8 cellular contexts compared by ENCODE assay signal in genomic region chr1:39871043-39871442, GRCh38. TPM values are rescaled to one million over a fixed set of nuclear protein-coding genes. Genes with fewer than 3 reads are reported as not detected.
DNase-seq lines count a peak whose midpoint lies in the region; ATAC-seq, FAIRE-seq and TF ChIP-seq lines count a peak whose summit lies in the region.
"Not testable (repeated sequence)": the region's sequence is repeated elsewhere in the genome, so short reads cannot be mapped to it uniquely, and the experiment has no call there.
"Had no signal": no experiment of that assay in that cellular context is flagged by ENCODE, and none has a peak within 500 bp of the region (broad histone marks: within the 10 kb centered on the region; RNA-seq: fewer than 3 reads in every experiment).

No MANE protein-coding gene starts in this region.

- not testable (repeated sequence) for TF ChIP-seq POLR2A in K562 (conservative IDR thresholded peaks at IDR 0.05)

- H3K9ac ChIP-seq in K562 (ENCODE audit: insufficient read depth in 1 of 2, low read depth in 2 of 2, low read length in 2 of 2); endodermal cell (ENCODE audit: extremely low read depth, low read length, poor library complexity, severe bottlenecking); trophoblast cell (ENCODE audit: low read length): not testable (repeated sequence)

- peaks cover 38% of the 10 kb centered on the region for H3K4me1 Mint-ChIP-seq in central memory CD8-positive, alpha-beta T cell
- peaks cover 13% of the 10 kb centered on the region for H3K4me1 Mint-ChIP-seq in endodermal cell

- not testable (repeated sequence) for H3K4me1 ChIP-seq in HEK293 (ENCODE audit: control insufficient read depth, insufficient read depth, low read length); K562 (replicated peaks in 1 of 2; ENCODE audit: control insufficient read depth in 2 of 2, insufficient read depth in 2 of 2, low read length in 2 of 2); endodermal cell (ENCODE audit: control insufficient read depth, insufficient read depth, low read length); trophoblast cell (ENCODE audit: control insufficient read depth in 1 of 2, insufficient read depth in 2 of 2, low read length in 2 of 2)

- TF ChIP-seq CTCF in HEK293 (tag by site-specific recombination; IDR thresholded peaks at IDR 0.05); K562 (IDR thresholded peaks at IDR 0.05 in 2 of 3, conservative IDR thresholded peaks at IDR 0.05 in 1 of 3; ENCODE audit: insufficient read depth in 2 of 3, low read depth in 1 of 3, low read length in 3 of 3); endodermal cell (conservative IDR thresholded peaks at IDR 0.05): not testable (repeated sequence)

- not testable (repeated sequence) for TF ChIP-seq EP300 in K562 (IDR thresholded peaks at IDR 0.05; ENCODE audit: low read length)

- not testable (repeated sequence) for TF ChIP-seq RAD21 in K562 (CRISPR knock-in tag; conservative IDR thresholded peaks at IDR 0.05 in 1 of 2, IDR thresholded peaks at IDR 0.05 in 1 of 2)

- not testable (repeated sequence) for H3K27ac ChIP-seq in HEK293 (ENCODE audit: extremely low read depth, low read depth, low read length); K562 (ENCODE audit: extremely low read depth, low read depth, low read length); endodermal cell (ENCODE audit: low read depth, low read length); trophoblast cell (ENCODE audit: low read depth, low read length)

- WGBS in K562 (ENCODE audit: insufficient coverage, low coverage, missing lambda C conversion rate), result 93% methylated on average over 12 of the region's 12 CpGs
- 92 to 96% methylated on average over 12 of the region's 12 CpGs for WGBS in endodermal cell (ENCODE audit: insufficient coverage in 1 of 2, insufficient read length in 1 of 2), 2 experiments
- WGBS in trophoblast cell (ENCODE audit: extremely low coverage, insufficient coverage, insufficient read length), result no CpG with 5 or more reads among the region's 12 CpGs

- peaks cover 87% of the 10 kb centered on the region for H3K79me2 ChIP-seq in K562 (ENCODE audit: control insufficient read depth, insufficient read depth, low read length)
- H3K79me2 ChIP-seq in trophoblast cell (ENCODE audit: control insufficient read depth, insufficient read depth, low read length, poor library complexity), result not testable (repeated sequence)

- H2BK120ac ChIP-seq in trophoblast cell (ENCODE audit: insufficient read depth, low read length, poor library complexity), result not testable (repeated sequence)

- not testable (repeated sequence) for H2BK5ac ChIP-seq in trophoblast cell (ENCODE audit: low read depth, low read length, poor library complexity)

- H3K4ac ChIP-seq in trophoblast cell (ENCODE audit: low read depth, low read length), result peak overlapping the region; percentile 64

- not testable (repeated sequence) for H3K4me2 ChIP-seq in K562 (ENCODE audit: insufficient read depth, low read length); trophoblast cell (ENCODE audit: low read length)

- H3K23ac ChIP-seq in trophoblast cell (ENCODE audit: low read length), result not testable (repeated sequence)

- H3K18ac ChIP-seq in trophoblast cell (ENCODE audit: low read length), result not testable (repeated sequence)

- not testable (repeated sequence) for BruUV-seq in K562 (replicated peaks; lab: Mats Ljungman, UMichigan)

- FAIRE-seq in K562 (lab: Jason Lieb, UNC), result not testable (repeated sequence)

- not testable (repeated sequence) for ATAC-seq in K562; central memory CD8-positive, alpha-beta T cell (replicated peaks; ENCODE audit: extremely low read depth, poor library complexity, severe bottlenecking)

- H3K4me3 ChIP-seq in HEK293 (ENCODE audit: low read depth, low read length); K562; trophoblast cell (ENCODE audit: low read depth, low read length): not testable (repeated sequence)
- H3K4me3 ChIP-seq in endodermal cell (ENCODE audit: low read length), result peak overlapping the region; percentile 48

- not testable (repeated sequence) for H3K14ac ChIP-seq in trophoblast cell (ENCODE audit: low read length)

- CTCF ChIA-PET in HEK293 (lab: Yijun Ruan, JAX), result interaction anchor here (0.6 kb wide), 1 partner anchor 114 kb away, joined by 3 read pairs; no protein-coding TSS in a partner anchor
- CTCF ChIA-PET in K562 (lab: Yijun Ruan, JAX; ENCODE audit: low intra/inter-chr PET ratio), result not testable (repeated sequence)

- H4K8ac ChIP-seq in trophoblast cell (ENCODE audit: low read depth, low read length), result not testable (repeated sequence)

- not testable (repeated sequence) for H2BK12ac ChIP-seq in trophoblast cell (ENCODE audit: low read length)

- POLR2A ChIA-PET in HEK293 (lab: Yijun Ruan, JAX), result interaction anchor here (1.2 kb wide), 1 partner anchor 25 kb away, joined by 4 read pairs; no protein-coding TSS in a partner anchor
- POLR2A ChIA-PET in K562 (lab: Yijun Ruan, JAX), result interaction anchor here (0.6 to 1.3 kb wide), 3 partner anchors 9 to 189 kb away, joined by 3 to 4 read pairs (median 4); no protein-coding TSS in a partner anchor

- intact Hi-C loops in K562 (cut with micrococcal nuclease), result not testable (repeated sequence)

- not testable (repeated sequence) for H3K4me3 Mint-ChIP-seq in central memory CD8-positive, alpha-beta T cell; endodermal cell

- peak overlapping the region; percentile 56 for H3K27ac Mint-ChIP-seq in central memory CD8-positive, alpha-beta T cell (ENCODE audit: low read depth)
- H3K27ac Mint-ChIP-seq in endodermal cell, result not testable (repeated sequence)

- not testable (repeated sequence) for H2AK5ac ChIP-seq in trophoblast cell (ENCODE audit: low read length)

- DNase-seq in K562 (ENCODE audit: extremely low read depth in 1 of 4, low spot score in 3 of 4); central memory CD8-positive, alpha-beta T cell (ENCODE audit: low spot score in 2 of 2); endodermal cell; trophoblast cell: not testable (repeated sequence)

- not testable (repeated sequence) for H3K9me3 ChIP-seq in HEK293 (ENCODE audit: control insufficient read depth, insufficient read depth, low read depth, low read length); K562 (replicated peaks; ENCODE audit: control insufficient read depth, insufficient read depth, low read depth, low read length); trophoblast cell (ENCODE audit: insufficient read depth, low read depth, low read length)
- H3K9me3 ChIP-seq in endodermal cell (ENCODE audit: control insufficient read depth, low read length), result peaks cover 30% of the 10 kb centered on the region

- not testable (repeated sequence) for H4K91ac ChIP-seq in trophoblast cell (ENCODE audit: low read depth, low read length)

- not testable (repeated sequence) for H3K9me3 Mint-ChIP-seq in central memory CD8-positive, alpha-beta T cell
- peaks cover 34% of the 10 kb centered on the region for H3K9me3 Mint-ChIP-seq in endodermal cell

- peaks cover 4 to 11% of the 10 kb centered on the region in 2 experiments; a peak in 2 of 3 replicates for H3K36me3 ChIP-seq in HEK293 (ENCODE audit: control insufficient read depth in 2 of 2, insufficient read depth in 1 of 2, low read length in 2 of 2)
- H3K36me3 ChIP-seq in K562 (ENCODE audit: control insufficient read depth, insufficient read depth, low read length), result peaks cover 62% of the 10 kb centered on the region; the same call in 2 of the 3 replicates
- peaks cover 32% of the 10 kb centered on the region for H3K36me3 ChIP-seq in endodermal cell (ENCODE audit: control insufficient read depth, insufficient read depth, low read length)
- not testable (repeated sequence) for H3K36me3 ChIP-seq in trophoblast cell (ENCODE audit: control insufficient read depth in 1 of 2, insufficient read depth in 2 of 2, low read length in 2 of 2)

- not testable (repeated sequence) for H3K27me3 Mint-ChIP-seq in central memory CD8-positive, alpha-beta T cell; endodermal cell (ENCODE audit: insufficient read depth)

- in situ Hi-C loops in K562 (cut with MboI), result not testable (repeated sequence)

- not testable (repeated sequence) for H3K36me3 Mint-ChIP-seq in central memory CD8-positive, alpha-beta T cell (ENCODE audit: insufficient read depth)
- H3K36me3 Mint-ChIP-seq in endodermal cell (ENCODE audit: low read depth), result peaks cover 47% of the 10 kb centered on the region

- H3K9me1 ChIP-seq in K562 (ENCODE audit: control insufficient read depth, insufficient read depth, low read length), result not testable (repeated sequence)

- H4K12ac ChIP-seq in trophoblast cell (ENCODE audit: low read depth, low read length), result not testable (repeated sequence)

- H3K27me3 ChIP-seq in K562 (ENCODE audit: control insufficient read depth in 2 of 2, insufficient read depth in 2 of 2, low read length in 2 of 2); endodermal cell (ENCODE audit: control insufficient read depth, insufficient read depth, low read length, poor library complexity, severe bottlenecking); trophoblast cell (ENCODE audit: insufficient read depth, low read length): not testable (repeated sequence)

- H4K20me1 ChIP-seq in K562 (replicated peaks; ENCODE audit: control insufficient read depth, insufficient read depth, low read length), result peaks cover 13% of the 10 kb centered on the region

- H2AFZ ChIP-seq in K562 (ENCODE audit: low read depth, low read length); trophoblast cell (ENCODE audit: insufficient read depth, low read length, poor library complexity): not testable (repeated sequence)

- not testable (repeated sequence) for H3K79me1 ChIP-seq in trophoblast cell (ENCODE audit: low read length)

RNA-seq across cellular contexts. Expression of gene TRIT1, which starts 12.3 kb away (rescaled TPM):
- 76.0 and 139 TPM in 2 replicates for total RNA-seq in K562 (2011; cell fraction: chromatin; rRNA removed; ENCODE audit: low replicate concordance)
- 71.9 and 78.4 TPM in 2 replicates for total RNA-seq in K562 (2011; cell fraction: nucleolus; rRNA removed)
- total RNA-seq in K562 (2011; cell fraction: nucleoplasm; rRNA removed), result 85.4 and 109 TPM in 2 replicates
- total RNA-seq in K562 (2014; rRNA removed) (67.5 and 71.3 TPM in 2 replicates), K562 (2014; rRNA removed; fragmentation: Illumina TruSeq; extraction: Trizol) (84.0 and 103 TPM in 2 replicates), K562 (2015; rRNA removed; fragmentation: Illumina TruSeq; extraction: Trizol) (66.7 and 67.6 TPM in 2 replicates), K562 (2021) (57.5 and 58.4 TPM in 2 replicates), endodermal cell (10 to 100 TPM; 26.2 to 35.1 TPM)
- polyA plus RNA-seq in K562 (2011; rRNA removed) (87.3 and 88.3 TPM in 2 replicates), K562 (2014; fragmentation: Illumina TruSeq; extraction: Trizol) (75.1 and 76.5 TPM in 2 replicates), K562 (2014; fragmentation: Nextera tagmentation; extraction: Ambion mirVana) (10 to 100 TPM; 27.9 to 58.3 TPM), K562 (2014; rRNA removed) (66.4 and 72.1 TPM in 2 replicates)
- polyA plus RNA-seq in K562 (2011; cell fraction: cytosol; rRNA removed), result 24.8 and 44.1 TPM in 2 replicates
- polyA plus RNA-seq in K562 (2011; cell fraction: nucleus; rRNA removed), result 69.2 and 92.0 TPM in 2 replicates
- 45.6 and 47.5 TPM in 2 replicates for polyA plus RNA-seq in K562 (2012)
- 103 and 116 TPM in 2 replicates for polyA minus RNA-seq in K562 (2011; rRNA and poly(A)+ RNA removed)
- 36.2 and 48.7 TPM in 2 replicates for polyA minus RNA-seq in K562 (2011; cell fraction: cytosol; rRNA and poly(A)+ RNA removed)
- polyA minus RNA-seq in K562 (2011; cell fraction: nucleus; rRNA and poly(A)+ RNA removed), result 78.8 and 98.3 TPM in 2 replicates
- polyA plus RNA-seq in endodermal cell (2013, experiment 1 of 2), result 36.7 TPM
- 39.1 TPM for polyA plus RNA-seq in endodermal cell (2013, experiment 2 of 2)
- polyA plus RNA-seq in trophoblast cell (2013), result 15.3 and 15.4 TPM in 2 replicates

RNA-seq across cellular contexts. Expression of gene MYCL, which starts 30.7 kb away (rescaled TPM):
- total RNA-seq in K562 (2011; cell fraction: chromatin; rRNA removed; ENCODE audit: low replicate concordance), result 17.1 and 25.1 TPM in 2 replicates
- total RNA-seq in K562 (2011; cell fraction: nucleolus; rRNA removed), result 30.7 and 32.6 TPM in 2 replicates
- total RNA-seq in K562 (2011; cell fraction: nucleoplasm; rRNA removed), result 27.3 and 29.5 TPM in 2 replicates
- total RNA-seq in K562 (2014; rRNA removed) (18.8 and 22.5 TPM in 2 replicates), K562 (2014; rRNA removed; fragmentation: Illumina TruSeq; extraction: Trizol) (12.8 and 13.2 TPM in 2 replicates), K562 (2015; rRNA removed; fragmentation: Illumina TruSeq; extraction: Trizol) (3.8 and 4.3 TPM in 2 replicates), K562 (2021) (19.7 and 22.0 TPM in 2 replicates), endodermal cell (10 to 100 TPM; 35.0 to 39.5 TPM)
- polyA plus RNA-seq in K562 (2011; rRNA removed) (11.2 and 14.9 TPM in 2 replicates), K562 (2014; fragmentation: Illumina TruSeq; extraction: Trizol) (14.7 and 15.4 TPM in 2 replicates), K562 (2014; fragmentation: Nextera tagmentation; extraction: Ambion mirVana) (1 to 10 TPM; 3.5 to 4.0 TPM), K562 (2014; rRNA removed) (17.1 and 18.2 TPM in 2 replicates)
- 12.4 and 15.8 TPM in 2 replicates for polyA plus RNA-seq in K562 (2011; cell fraction: cytosol; rRNA removed)
- polyA plus RNA-seq in K562 (2011; cell fraction: nucleus; rRNA removed), result 12.3 and 20.0 TPM in 2 replicates
- polyA plus RNA-seq in K562 (2012), result 6.2 and 30.6 TPM in 2 replicates
- 12.1 and 17.8 TPM in 2 replicates for polyA minus RNA-seq in K562 (2011; rRNA and poly(A)+ RNA removed)
- 6.6 and 8.7 TPM in 2 replicates for polyA minus RNA-seq in K562 (2011; cell fraction: cytosol; rRNA and poly(A)+ RNA removed)
- 15.6 and 34.1 TPM in 2 replicates for polyA minus RNA-seq in K562 (2011; cell fraction: nucleus; rRNA and poly(A)+ RNA removed)
- polyA plus RNA-seq in endodermal cell (2013, experiment 1 of 2), result 44.2 TPM
- 38.5 TPM for polyA plus RNA-seq in endodermal cell (2013, experiment 2 of 2)
- 3.2 TPM in 2 replicates for polyA plus RNA-seq in trophoblast cell (2013)
- total RNA-seq: CD4-positive, CD25-positive, alpha-beta regulatory T cell had no signal
- polyA plus RNA-seq: CD4-positive, alpha-beta memory T cell; CD8-positive, alpha-beta memory T cell had no signal
